In the genomic region with DNA sequence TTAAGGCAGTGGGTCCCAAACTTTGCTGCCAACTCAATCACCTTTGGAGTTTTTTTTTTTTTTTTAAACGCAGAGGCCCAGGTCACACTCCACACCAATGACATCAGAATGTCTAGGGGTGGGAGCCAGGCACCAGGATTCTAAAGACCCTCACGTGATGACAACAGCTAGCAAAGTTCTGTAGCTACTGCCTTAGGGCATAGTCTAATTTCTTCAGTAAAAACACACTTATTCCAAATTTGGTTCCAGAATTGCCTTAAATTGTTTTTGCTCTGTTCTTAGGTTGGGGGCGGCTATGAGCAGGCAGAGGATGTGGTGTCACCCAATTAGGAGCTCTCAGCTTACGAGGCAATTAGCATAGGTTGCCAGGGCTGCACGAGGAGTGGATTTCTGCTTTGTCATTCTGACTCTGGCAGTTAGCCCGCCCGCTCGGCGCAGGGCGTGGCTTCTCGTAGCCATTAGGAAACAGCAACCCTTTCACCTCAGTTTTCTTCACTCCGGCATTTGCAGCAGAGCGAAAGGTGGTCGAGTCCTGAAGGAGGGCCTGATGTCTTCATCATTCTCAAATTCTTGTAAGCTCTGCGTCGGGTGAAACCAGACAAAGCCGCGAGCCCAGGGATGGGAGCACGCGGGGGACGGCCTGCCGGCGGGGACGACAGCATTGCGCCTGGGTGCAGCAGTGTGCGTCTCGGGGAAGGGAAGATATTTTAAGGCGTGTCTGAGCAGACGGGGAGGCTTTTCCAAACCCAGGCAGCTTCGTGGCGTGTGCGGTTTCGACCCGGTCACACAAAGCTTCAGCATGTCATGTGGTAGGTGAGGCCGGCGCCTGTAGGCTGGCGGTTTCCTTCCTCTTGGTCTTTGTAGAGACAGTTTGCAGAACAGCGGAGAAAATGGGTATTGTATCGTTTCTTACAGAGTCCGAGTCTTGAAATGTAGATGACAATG, we compare ENCODE assay signal across 8 cellular contexts. TPM values are rescaled to one million over a fixed set of nuclear protein-coding genes. Genes with fewer than 3 reads are reported as not detected.
DNase-seq lines count a peak whose midpoint lies in the region; ATAC-seq, FAIRE-seq and TF ChIP-seq lines count a peak whose summit lies in the region.

No MANE protein-coding gene starts in this region.

- FAIRE-seq in kidney (lab: Jason Lieb, UNC), result peak; percentile 52

- peaks cover 11 to 13% of the 10 kb centered on the region in 2 donors for H3K4me1 ChIP-seq in kidney (ENCODE audit: control insufficient read depth in 1 of 2, insufficient read depth in 1 of 2, low read depth in 1 of 2, low read length in 2 of 2)

- peak overlapping the region; percentile 72 to 88 for H3K9ac ChIP-seq in kidney (ENCODE audit: low read length in 2 of 2)

- DNase-seq in AML-193 (lab: John Stamatoyannopoulos, UW) (peak; percentile 95), NCI-H446 (lab: John Stamatoyannopoulos, UW) (peak; percentile 95 to 96), cerebellum (ENCODE audit: low spot score) (peak; percentile 86), kidney (peak; percentile 96)
- DNase-seq in activated CD4-positive, alpha-beta T cell treated with anti-CD3 and anti-CD28 coated beads for 1 hour, result peak; percentile 79
- DNase-seq in stimulated activated CD4-positive, alpha-beta T cell treated with anti-CD3 and anti-CD28 coated beads, Interleukin-15, amount 100 ng/mL, for 24 hours, result peak; percentile 93

- TF ChIP-seq CTCF in kidney (IDR thresholded peaks at IDR 0.05; ENCODE audit: borderline replicate concordance, extremely low read depth, insufficient read depth), result peak; percentile 16

- intact Hi-C loops in kidney (cut with DNase I), result no loop called here

- H3K9me3 ChIP-seq in kidney (ENCODE audit: control insufficient read depth in 1 of 2, low read length in 2 of 2), result no peaks in the 10 kb centered on the region

- peak overlapping the region; percentile 87 to 92 for H3K4me3 ChIP-seq in kidney (ENCODE audit: low read length in 2 of 2)

- peak overlapping the region; percentile 92 to 97 for H3K27ac ChIP-seq in kidney (ENCODE audit: low read depth in 2 of 2, low read length in 2 of 2)

- H3K36me3 ChIP-seq in kidney (ENCODE audit: control insufficient read depth in 1 of 2, insufficient read depth in 2 of 2, low read length in 2 of 2), result no peaks in the 10 kb centered on the region

- ATAC-seq in GM19043 (IDR thresholded peaks at IDR 0.05; ENCODE audit: low read depth, unreplicated experiment), result peak; percentile 86
- peak; percentile 92 for ATAC-seq in HG03354 (IDR thresholded peaks at IDR 0.05; ENCODE audit: poor library complexity, severe bottlenecking, unreplicated experiment)

RNA-seq across cellular contexts. Expression of a gene that starts 16.7 kb away (rescaled TPM):
- total RNA-seq in cerebellum, result 8.5 TPM
- 5.0 TPM for total RNA-seq in kidney
- polyA plus RNA-seq in kidney (ENCODE audit: insufficient read depth, low read depth, low replicate concordance), result 0.90 TPM

Comparison
In these comparisons a context has a peak if more than half of its experiments do, and no peak if none do; other contexts are left out.
1. Peak in every context shown above with its lines: DNase-seq, ATAC-seq, H3K4me3 ChIP-seq and H3K27ac ChIP-seq.